ENCODE assay signal across 6 cellular contexts in the genomic region with DNA sequence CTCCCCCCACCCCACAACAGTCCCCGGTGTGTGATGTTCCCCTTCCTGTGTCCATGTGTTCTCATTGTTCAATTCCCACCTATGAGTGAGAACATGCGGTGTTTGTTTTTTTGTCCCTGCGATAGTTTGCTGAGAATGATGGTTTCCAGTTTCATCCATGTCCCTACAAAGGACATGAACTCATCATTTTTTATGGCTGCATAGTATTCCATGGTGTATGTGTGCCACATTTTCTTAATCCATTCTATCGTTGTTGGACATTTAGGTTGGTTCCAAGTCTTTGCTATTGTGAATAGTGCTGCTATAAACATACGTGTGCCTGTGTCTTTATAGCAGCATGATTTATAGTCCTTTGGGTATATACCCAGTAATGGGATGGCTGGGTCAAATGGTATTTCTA. TPM values are rescaled to one million over a fixed set of nuclear protein-coding genes. Genes with fewer than 3 reads are reported as not detected.
"Had no signal": no experiment of that assay in that cellular context is flagged by ENCODE, and none has a peak within 500 bp of the region (broad histone marks: within the 10 kb centered on the region; RNA-seq: fewer than 3 reads in every experiment).

No MANE protein-coding gene starts in this region.

RNA-seq across cellular contexts. Expression of gene SCIMP, which starts 17.1 kb away (rescaled TPM):
- total RNA-seq: kidney epithelial cell, lung microvascular endothelial cell, mammary epithelial cell, mesothelial cell of epicardium, myocyte had no signal
- polyA plus RNA-seq: keratinocyte, mammary epithelial cell had no signal
